In genomic region chr5:324736-325612, GRCh38 we compare ENCODE assay signal across 15 cellular contexts.
"Had no signal": no experiment of that assay in that cellular context is flagged by ENCODE, and none has a peak within 500 bp of the region (broad histone marks: within the 10 kb centered on the region; RNA-seq: fewer than 3 reads in every experiment).

No MANE protein-coding gene starts in this region.

- H3K4me3 ChIP-seq: adrenal gland, dorsolateral prefrontal cortex, left lung, right atrium auricular region, skin epidermis, suprapubic skin had no signal

- H3K9me3 ChIP-seq: adrenal gland, left lung, right atrium auricular region, suprapubic skin had no signal

- H3K27ac ChIP-seq: adrenal gland, dorsolateral prefrontal cortex, left lung, right atrium auricular region, skin epidermis, suprapubic skin, VCaP had no signal

- DNase-seq: activated CD4-positive, alpha-beta memory T cell treated with anti-CD3 and anti-CD28 coated beads for 36 hours; activated CD4-positive, alpha-beta T cell treated with anti-CD3 and anti-CD28 coated beads for 1 hour; activated effector memory CD4-positive, alpha-beta T cell treated with Interleukin-2 at 50 U/mL for 16 hours; activated T-cell treated with anti-CD3 and anti-CD28 coated beads, Interleukin-2, amount 50 U/mL, for 4 hours; dorsolateral prefrontal cortex; islet precursor cell; left lung; nucleus accumbens; stimulated activated CD4-positive, alpha-beta T cell treated with anti-CD3 and anti-CD28 coated beads, Interleukin-4, amount 100 ng/mL, for 4 hours; T-helper 1 cell had no signal

- H3K36me3 ChIP-seq: adrenal gland, left lung, right atrium auricular region, suprapubic skin had no signal
